ENCODE assay signal across 9 cellular contexts in genomic region chr3:15812183-15812582, GRCh38. TPM values are rescaled to one million over a fixed set of nuclear protein-coding genes. Genes with fewer than 3 reads are reported as not detected.
DNase-seq lines count a peak whose midpoint lies in the region; ATAC-seq and TF ChIP-seq lines count a peak whose summit lies in the region.
"Had no signal": no experiment of that assay in that cellular context is flagged by ENCODE, and none has a peak within 500 bp of the region (broad histone marks: within the 10 kb centered on the region; RNA-seq: fewer than 3 reads in every experiment).

No MANE protein-coding gene starts in this region.

- peak; percentile 36 for TF ChIP-seq CTCF in CD8-positive, alpha-beta T cell (IDR thresholded peaks at IDR 0.05)
- peak; percentile 62 for TF ChIP-seq CTCF in IMR-90 (conservative IDR thresholded peaks at IDR 0.05; ENCODE audit: low read depth, low read length)

- no CpG with 5 or more reads among the region's 1 CpG for WGBS in IMR-90 (ENCODE audit: extremely low coverage in 2 of 2, insufficient read length in 1 of 2), 2 experiments

- H3K23ac ChIP-seq in IMR-90 (ENCODE audit: low read depth, low read length) = no peak overlapping the region

- no peak for DNase-seq in CD8-positive, alpha-beta T cell
- peak; percentile 36 for DNase-seq in IMR-90
- DNase-seq in cerebellar cortex (ENCODE audit: low spot score) = peak; percentile 59
- peak in 5 of 9 donors; percentile 10 to 33 (median 25) for DNase-seq in naive thymus-derived CD4-positive, alpha-beta T cell
- DNase-seq in activated T-cell treated with anti-CD3 and anti-CD28 coated beads, Interleukin-2, amount 50 U/mL, for 48 hours = no peak
- no peak for DNase-seq in activated CD4-positive, alpha-beta T cell treated with anti-CD3 and anti-CD28 coated beads for 36 hours
- no peak for DNase-seq in OCI-M2 (lab: John Stamatoyannopoulos, UW; ENCODE audit: unreplicated experiment)
- DNase-seq: naive B cell had no signal

- H3K4me1 Mint-ChIP-seq in CD8-positive, alpha-beta T cell (ENCODE audit: low read depth) = peaks cover 30% of the 10 kb centered on the region
- peaks cover 10 to 46% (median 24%) of the 10 kb centered on the region in 7 donors for H3K4me1 Mint-ChIP-seq in naive thymus-derived CD4-positive, alpha-beta T cell
- peaks cover 37% of the 10 kb centered on the region for H3K4me1 Mint-ChIP-seq in activated CD4-positive, alpha-beta T cell treated with anti-CD3 and anti-CD28 coated beads for 36 hours

- H3K36me3 ChIP-seq in CD8-positive, alpha-beta T cell (ENCODE audit: insufficient read depth, low read length) = no peaks in the 10 kb centered on the region
- H3K36me3 ChIP-seq in IMR-90 (ENCODE audit: control insufficient read depth, insufficient read depth, low read length) = no peaks in the 10 kb centered on the region
- no peaks in the 10 kb centered on the region for H3K36me3 ChIP-seq in naive thymus-derived CD4-positive, alpha-beta T cell (ENCODE audit: control insufficient read depth in 2 of 3, insufficient read depth in 3 of 3, low read length in 3 of 3)

- no peaks in the 10 kb centered on the region; the same call in 1 of the 2 replicates for H3K9me1 ChIP-seq in IMR-90 (ENCODE audit: insufficient read depth, low read length)

- in situ Hi-C loops in IMR-90 (cut with MboI; ENCODE audit: low sequenced_read_pairs) = loop anchor here (10.0 kb wide), 1 partner anchor 373 kb away; no protein-coding TSS in a partner anchor

- TF ChIP-seq POLR2A in IMR-90 (IDR thresholded peaks at IDR 0.05; ENCODE audit: low read depth, low read length) = no peak

- no peak overlapping the region for H3K4me3 Mint-ChIP-seq in CD8-positive, alpha-beta T cell
- no peak overlapping the region for H3K4me3 Mint-ChIP-seq in naive thymus-derived CD4-positive, alpha-beta T cell
- no peak overlapping the region for H3K4me3 Mint-ChIP-seq in activated CD4-positive, alpha-beta T cell treated with anti-CD3 and anti-CD28 coated beads for 36 hours
- H3K4me3 Mint-ChIP-seq: naive B cell had no signal

- no peak overlapping the region for H2BK15ac ChIP-seq in IMR-90 (ENCODE audit: low read depth, low read length)

- H4K8ac ChIP-seq in IMR-90 (ENCODE audit: low read depth in 2 of 2, low read length in 2 of 2) = no peak overlapping the region; a peak in 1 of 4 replicates

- dilution Hi-C loops in IMR-90 (cut with HindIII; ENCODE audit: low sequenced_read_pairs, unreplicated experiment) = no loop called here

- H2AFZ ChIP-seq in IMR-90 (replicated peaks; ENCODE audit: low read length, poor library complexity) = no peak overlapping the region

- intact Hi-C loops in CD8-positive, alpha-beta T cell (cut with DNase I, micrococcal nuclease) = loop anchor here (1.0 kb wide), 1 partner anchor 182 kb away; no protein-coding TSS in a partner anchor
- intact Hi-C loops in IMR-90 (cut with micrococcal nuclease) = loop anchor here (1.0 to 5.0 kb wide), 3 partner anchors 119 to 385 kb away; partner anchors contain the start of genes EAF1 and METTL6
- intact Hi-C loops in naive thymus-derived CD4-positive, alpha-beta T cell (cut with micrococcal nuclease) = loop anchor here (1.0 to 10.0 kb wide), 7 partner anchors 65 to 610 kb away; partner anchors contain the start of genes BTD (in 1 of the 2), CAPN7 (in 1 of the 2) and HACL1 (in 1 of the 2)
- intact Hi-C loops in activated CD4-positive, alpha-beta T cell treated with anti-CD3 and anti-CD28 coated beads for 36 hours (cut with DNase I, micrococcal nuclease) = loop anchor here (1.0 to 10.0 kb wide), 2 partner anchors 182 to 607 kb away; partner anchors contain the start of gene CAPN7 (in 1 of the 2)

- POLR2A ChIA-PET in CD8-positive, alpha-beta T cell (lab: Charles Lee) = interaction anchor here (0.6 to 1.0 kb wide), 2 partner anchors 11 to 354 kb away, joined by 3 to 4 read pairs; no protein-coding TSS in a partner anchor
- POLR2A ChIA-PET in IMR-90 (lab: Charles Lee; ENCODE audit: unreplicated experiment) = interaction anchor here (0.6 kb wide), 1 partner anchor 205 kb away, joined by 6 read pairs; no protein-coding TSS in a partner anchor
- POLR2A ChIA-PET in naive thymus-derived CD4-positive, alpha-beta T cell (lab: Charles Lee) = interaction anchor here (0.9 kb wide), 1 partner anchor 186 kb away, joined by 3 read pairs; no protein-coding TSS in a partner anchor
- POLR2A ChIA-PET in activated CD4-positive, alpha-beta T cell treated with anti-CD3 and anti-CD28 coated beads for 36 hours (lab: Charles Lee) = no interaction called here

- no peak overlapping the region for H2AK9ac ChIP-seq in IMR-90 (replicated peaks; ENCODE audit: low read depth, low read length, poor library complexity)

- no peak overlapping the region for H3K18ac ChIP-seq in IMR-90 (ENCODE audit: low read depth, low read length)

- H2AK5ac ChIP-seq in IMR-90 (ENCODE audit: low read depth, low read length) = peak overlapping the region; percentile 93; the same call in 1 of the 2 replicates

- no peaks in the 10 kb centered on the region for H3K27me3 ChIP-seq in CD8-positive, alpha-beta T cell (ENCODE audit: insufficient read depth, low read length)
- H3K27me3 ChIP-seq in IMR-90 (ENCODE audit: control insufficient read depth, insufficient read depth, low read length) = no peaks in the 10 kb centered on the region
- no peaks in the 10 kb centered on the region for H3K27me3 ChIP-seq in naive thymus-derived CD4-positive, alpha-beta T cell (ENCODE audit: control insufficient read depth in 2 of 2, insufficient read depth in 2 of 2, low read length in 2 of 2)

- CTCF ChIA-PET in CD8-positive, alpha-beta T cell (lab: Charles Lee) = interaction anchor here (0.7 to 3.8 kb wide), 8 partner anchors 8 to 609 kb away, joined by 3 to 48 read pairs (median 3); no protein-coding TSS in a partner anchor
- CTCF ChIA-PET in IMR-90 (lab: Yijun Ruan, JAX) = interaction anchor here (0.6 to 2.0 kb wide), 6 partner anchors 10 to 720 kb away, joined by 3 to 6 read pairs (median 4); no protein-coding TSS in a partner anchor
- CTCF ChIA-PET in naive thymus-derived CD4-positive, alpha-beta T cell (lab: Charles Lee) = interaction anchor here (0.6 to 3.0 kb wide), 9 partner anchors 10 to 202 kb away, joined by 3 to 13 read pairs (median 3); no protein-coding TSS in a partner anchor
- CTCF ChIA-PET in activated CD4-positive, alpha-beta T cell treated with anti-CD3 and anti-CD28 coated beads for 36 hours (lab: Charles Lee) = interaction anchor here (0.7 to 6.3 kb wide), 12 partner anchors 13 to 669 kb away, joined by 3 to 50 read pairs (median 5); partner anchors contain the start of gene ANKRD28

- H3K27me3 Mint-ChIP-seq in CD8-positive, alpha-beta T cell (ENCODE audit: low read depth) = no peaks in the 10 kb centered on the region
- H3K27me3 Mint-ChIP-seq in naive thymus-derived CD4-positive, alpha-beta T cell = no peaks in the 10 kb centered on the region
- H3K27me3 Mint-ChIP-seq in activated CD4-positive, alpha-beta T cell treated with anti-CD3 and anti-CD28 coated beads for 36 hours = no peaks in the 10 kb centered on the region
- H3K27me3 Mint-ChIP-seq: naive B cell had no signal

- no TSS peak for BruUV-seq in IMR-90 (replicated peaks; lab: Mats Ljungman, UMichigan)

- no peak overlapping the region for H3K9ac ChIP-seq in IMR-90 (ENCODE audit: low read depth, low read length)

- H3K14ac ChIP-seq in IMR-90 (replicated peaks; ENCODE audit: low read depth, low read length) = no peak overlapping the region

- ATAC-seq in CD8-positive, alpha-beta T cell = peak; percentile 40
- peak; percentile 40; the same call in 1 of the 2 replicates for ATAC-seq in IMR-90 (ENCODE audit: low read depth)
- peak; percentile 56 for ATAC-seq in naive thymus-derived CD4-positive, alpha-beta T cell
- ATAC-seq in activated CD4-positive, alpha-beta T cell treated with anti-CD3 and anti-CD28 coated beads for 36 hours = no peak
- no peak for ATAC-seq in GM18519 (IDR thresholded peaks at IDR 0.05; ENCODE audit: low FRiP score, unreplicated experiment)

- no peak overlapping the region for H3K4me3 ChIP-seq in CD8-positive, alpha-beta T cell (ENCODE audit: low read depth, low read length)
- no peak overlapping the region for H3K4me3 ChIP-seq in IMR-90 (ENCODE audit: insufficient read depth, low read depth, low read length)
- no peak overlapping the region for H3K4me3 ChIP-seq in naive thymus-derived CD4-positive, alpha-beta T cell (ENCODE audit: low read length)

- H2BK20ac ChIP-seq in IMR-90 (ENCODE audit: low read depth, low read length) = no peak overlapping the region

- H3K4ac ChIP-seq in IMR-90 (ENCODE audit: low read depth, low read length) = peak overlapping the region; percentile 68; the same call in 1 of the 2 replicates

- H3K9me3 ChIP-seq in CD8-positive, alpha-beta T cell (ENCODE audit: low read length) = no peaks in the 10 kb centered on the region
- no peaks in the 10 kb centered on the region for H3K9me3 ChIP-seq in IMR-90 (ENCODE audit: control insufficient read depth, insufficient read depth, low read length)
- H3K9me3 ChIP-seq in naive thymus-derived CD4-positive, alpha-beta T cell (ENCODE audit: control insufficient read depth in 2 of 3, low read length in 3 of 3) = no peaks in the 10 kb centered on the region

- no peaks in the 10 kb centered on the region for H3K9me3 Mint-ChIP-seq in CD8-positive, alpha-beta T cell
- peaks cover 0 to 3% (median 0%) of the 10 kb centered on the region in 11 donors for H3K9me3 Mint-ChIP-seq in naive thymus-derived CD4-positive, alpha-beta T cell
- no peaks in the 10 kb centered on the region for H3K9me3 Mint-ChIP-seq in activated CD4-positive, alpha-beta T cell treated with anti-CD3 and anti-CD28 coated beads for 36 hours (ENCODE audit: low read depth)
- H3K9me3 Mint-ChIP-seq: naive B cell had no signal

- H3K36me3 Mint-ChIP-seq in CD8-positive, alpha-beta T cell = peaks cover 1% of the 10 kb centered on the region
- H3K36me3 Mint-ChIP-seq in naive thymus-derived CD4-positive, alpha-beta T cell = peaks cover 0 to 16% (median 0%) of the 10 kb centered on the region in 5 donors
- H3K36me3 Mint-ChIP-seq in activated CD4-positive, alpha-beta T cell treated with anti-CD3 and anti-CD28 coated beads for 36 hours (ENCODE audit: low read depth) = no peaks in the 10 kb centered on the region
- H3K36me3 Mint-ChIP-seq: naive B cell had no signal

- H3K27ac Mint-ChIP-seq in CD8-positive, alpha-beta T cell = no peak overlapping the region
- H3K27ac Mint-ChIP-seq in naive thymus-derived CD4-positive, alpha-beta T cell = no peak overlapping the region
- no peak overlapping the region for H3K27ac Mint-ChIP-seq in activated CD4-positive, alpha-beta T cell treated with anti-CD3 and anti-CD28 coated beads for 36 hours

- H3K79me1 ChIP-seq in IMR-90 (ENCODE audit: low read depth in 1 of 2, low read length in 2 of 2) = peaks cover 31 to 37% of the 10 kb centered on the region in 2 experiments

- peak; percentile 77 for TF ChIP-seq RAD21 in IMR-90 (IDR thresholded peaks at IDR 0.05; ENCODE audit: low read length)

- no peak overlapping the region for H3K27ac ChIP-seq in CD8-positive, alpha-beta T cell (ENCODE audit: low read depth, low read length)
- H3K27ac ChIP-seq in IMR-90 (ENCODE audit: insufficient read depth, low read length) = no peak overlapping the region
- H3K27ac ChIP-seq in naive thymus-derived CD4-positive, alpha-beta T cell (ENCODE audit: low read depth, low read length) = no peak overlapping the region

- peaks cover 10% of the 10 kb centered on the region for H3K4me1 ChIP-seq in CD8-positive, alpha-beta T cell (ENCODE audit: insufficient read depth, low read length)
- H3K4me1 ChIP-seq in IMR-90 (ENCODE audit: control insufficient read depth, insufficient read depth, low read length) = peaks cover 4% of the 10 kb centered on the region; the same call in 1 of the 2 replicates
- peaks cover 0 to 7% of the 10 kb centered on the region in 2 donors for H3K4me1 ChIP-seq in naive thymus-derived CD4-positive, alpha-beta T cell (ENCODE audit: control insufficient read depth in 2 of 2, insufficient read depth in 2 of 2, low read length in 2 of 2)

- H2BK5ac ChIP-seq in IMR-90 (ENCODE audit: low read depth, low read length, poor library complexity, severe bottlenecking) = no peak overlapping the region

- no peak overlapping the region for H4K91ac ChIP-seq in IMR-90 (ENCODE audit: insufficient read depth, low read depth, low read length)

- H2BK120ac ChIP-seq in IMR-90 (ENCODE audit: low read depth, low read length) = no peak overlapping the region

- no peak overlapping the region for H4K5ac ChIP-seq in IMR-90 (ENCODE audit: low read depth, low read length)

- no peaks in the 10 kb centered on the region for H4K20me1 ChIP-seq in IMR-90 (ENCODE audit: insufficient read depth, low read length)

- H3K4me2 ChIP-seq in IMR-90 (ENCODE audit: low read depth, low read length) = no peak overlapping the region

- no peak overlapping the region for H3K56ac ChIP-seq in IMR-90 (ENCODE audit: extremely low read depth, insufficient read depth, low read length)

RNA-seq across cellular contexts. Expression of gene ANKRD28, which starts 14.4 kb away (rescaled TPM):
- total RNA-seq in CD8-positive, alpha-beta T cell = 10 to 100 TPM; 35.1 to 39.5 TPM
- total RNA-seq in IMR-90 (2012; rRNA removed) = 211 and 223 TPM in 2 replicates
- 39.2 and 52.6 TPM in 2 replicates for polyA plus RNA-seq in IMR-90 (2012; rRNA removed)
- polyA plus RNA-seq in IMR-90 (2012; cell fraction: cytosol; rRNA removed) = 14.2 and 22.7 TPM in 2 replicates
- polyA plus RNA-seq in IMR-90 (2012; cell fraction: nucleus; rRNA removed; ENCODE audit: low replicate concordance) = 23.2 and 164 TPM in 2 replicates
- total RNA-seq in naive thymus-derived CD4-positive, alpha-beta T cell = 10 to 100 TPM; 27.4 to 70.4 (median 43.2) TPM
- polyA plus RNA-seq in naive thymus-derived CD4-positive, alpha-beta T cell = 10 to 100 TPM in 1 of 2 donors, 1 to 10 TPM in 1; 8.7 to 10.7 TPM
- total RNA-seq in activated CD4-positive, alpha-beta T cell treated with anti-CD3 and anti-CD28 coated beads for 36 hours = 10 to 100 TPM; 27.3 to 28.4 TPM

Comparison
In these comparisons a context has a peak if more than half of its experiments do, and no peak if none do; other contexts are left out.
1. ATAC-seq: peak in CD8-positive, alpha-beta T cell (single experiment), IMR-90 (single experiment) and naive thymus-derived CD4-positive, alpha-beta T cell (single experiment); none in activated CD4-positive, alpha-beta T cell treated with anti-CD3 and anti-CD28 coated beads for 36 hours (single experiment) and GM18519 (single experiment).
2. DNase-seq: peak in IMR-90 (single experiment), cerebellar cortex (single experiment) and naive thymus-derived CD4-positive, alpha-beta T cell (5 of 9); none in CD8-positive, alpha-beta T cell (0 of 7), activated T-cell treated with anti-CD3 and anti-CD28 coated beads, Interleukin-2, amount 50 U/mL, for 48 hours (0 of 2), activated CD4-positive, alpha-beta T cell treated with anti-CD3 and anti-CD28 coated beads for 36 hours (single experiment) and OCI-M2 (single experiment).